13 cellular contexts compared by ENCODE assay signal in genomic region chr14:91279354-91279753, GRCh38.
"Had no signal": no experiment of that assay in that cellular context is flagged by ENCODE, and none has a peak within 500 bp of the region (broad histone marks: within the 10 kb centered on the region; RNA-seq: fewer than 3 reads in every experiment).

No MANE protein-coding gene starts in this region.

- H3K4me3 Mint-ChIP-seq: activated CD4-positive, alpha-beta T cell treated with anti-CD3 and anti-CD28 coated beads, Interleukin-2, amount 10 ng/mL, durations not matched to agents 7 days and 5 days; naive B cell had no signal

- H3K9me3 ChIP-seq: gastroesophageal sphincter, tibial artery, uterus had no signal

- H3K27me3 ChIP-seq: gastroesophageal sphincter, heart right ventricle, tibial artery, uterus had no signal

- H3K27ac ChIP-seq: gastroesophageal sphincter, heart right ventricle, tibial artery, uterus had no signal

- DNase-seq: activated CD4-positive, alpha-beta T cell treated with anti-CD3 and anti-CD28 coated beads, Interleukin-2, amount 10 ng/mL, durations not matched to agents 7 days and 5 days; activated gamma-delta T cell treated with Interleukin-2 at 50 U/mL for 16 hours; activated T-cell treated with anti-CD3 and anti-CD28 coated beads, Interleukin-2, amount 50 U/mL, for 1 hour; erythroblast; heart right ventricle; left colon; naive B cell; retina; stimulated activated CD4-positive, alpha-beta T cell treated with anti-CD3 and anti-CD28 coated beads, Interleukin-12 subunit alpha, Interleukin-12 subunit beta, amount 100 ng/mL, for 4 hours; stimulated activated CD4-positive, alpha-beta T cell treated with anti-CD3 and anti-CD28 coated beads, Interleukin-2, amount 100 ng/mL, for 24 hours; tibial artery; uterus had no signal

- H3K27ac Mint-ChIP-seq: activated CD4-positive, alpha-beta T cell treated with anti-CD3 and anti-CD28 coated beads, Interleukin-2, amount 10 ng/mL, durations not matched to agents 7 days and 5 days had no signal

- H3K4me1 ChIP-seq: uterus had no signal

- ATAC-seq: gastroesophageal sphincter, heart right ventricle had no signal

- H3K4me3 ChIP-seq: gastroesophageal sphincter, heart right ventricle, tibial artery, uterus had no signal

- H3K9me3 Mint-ChIP-seq: activated CD4-positive, alpha-beta T cell treated with anti-CD3 and anti-CD28 coated beads, Interleukin-2, amount 10 ng/mL, durations not matched to agents 7 days and 5 days had no signal

- H3K36me3 ChIP-seq: tibial artery, uterus had no signal

- H3K27me3 Mint-ChIP-seq: activated CD4-positive, alpha-beta T cell treated with anti-CD3 and anti-CD28 coated beads, Interleukin-2, amount 10 ng/mL, durations not matched to agents 7 days and 5 days; naive B cell had no signal
